Comparison of ENCODE assay signal across 14 cellular contexts in the genomic region with DNA sequence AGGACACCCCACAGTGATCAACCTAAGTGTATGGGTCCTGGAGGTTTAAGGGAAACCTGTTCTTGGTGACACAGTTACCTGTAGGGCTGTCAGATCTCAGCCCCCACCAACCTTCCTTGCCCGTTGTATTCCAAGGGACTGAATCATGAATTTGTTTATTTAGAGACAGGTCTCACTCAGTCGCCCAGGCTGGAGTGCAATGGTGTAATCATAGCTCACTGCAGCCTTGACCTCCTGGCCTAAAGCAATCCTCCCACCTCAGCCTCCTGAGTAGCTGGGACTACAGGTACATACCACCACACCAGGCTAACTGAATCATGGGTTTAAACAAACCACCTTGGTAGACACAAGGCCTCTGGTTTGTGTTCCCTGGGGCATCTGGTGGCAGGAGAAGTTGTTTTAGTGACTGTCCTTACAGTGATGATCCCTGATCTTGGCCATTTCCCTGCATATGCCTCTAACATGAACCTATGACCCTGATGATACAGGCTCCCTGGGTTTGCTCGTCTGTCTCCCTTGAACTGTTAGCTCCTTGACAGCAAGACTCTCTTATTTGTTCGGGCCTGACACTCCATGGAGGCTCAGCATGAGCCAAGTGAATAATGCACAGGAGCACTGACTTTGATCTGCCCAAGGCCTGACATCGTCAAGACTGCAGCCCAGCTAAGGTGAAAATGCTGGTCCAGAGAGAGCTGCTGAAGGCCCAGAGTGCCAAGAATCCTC. TPM values are rescaled to one million over a fixed set of nuclear protein-coding genes. Genes with fewer than 3 reads are reported as not detected.
DNase-seq lines count a peak whose midpoint lies in the region; ATAC-seq and TF ChIP-seq lines count a peak whose summit lies in the region.
"Had no signal": no experiment of that assay in that cellular context is flagged by ENCODE, and none has a peak within 500 bp of the region (broad histone marks: within the 10 kb centered on the region; RNA-seq: fewer than 3 reads in every experiment).

No MANE protein-coding gene starts in this region.

- H3K9ac ChIP-seq in endodermal cell (ENCODE audit: extremely low read depth, low read length, poor library complexity, severe bottlenecking) = no peak overlapping the region

- H3K27ac ChIP-seq in KOPT-K1 (ENCODE audit: low read depth, low read length, poor library complexity, severe bottlenecking) (peak overlapping the region; percentile 49), endodermal cell (ENCODE audit: low read depth, low read length) (no peak overlapping the region)

- no peak overlapping the region for H3K4me3 Mint-ChIP-seq in activated naive CD8-positive, alpha-beta T cell treated with anti-CD3 and anti-CD28 coated beads for 36 hours
- no peak overlapping the region for H3K4me3 Mint-ChIP-seq in activated naive CD8-positive, alpha-beta T cell treated with anti-CD3 and anti-CD28 coated beads, Interleukin-2, amount 50 U/mL, for 24 hours
- H3K4me3 Mint-ChIP-seq in endodermal cell (peak overlapping the region; percentile 10), progenitor cell of endocrine pancreas (ENCODE audit: low read depth) (no peak overlapping the region)

- in situ Hi-C loops in GM13977 (cut with MboI; ENCODE audit: low pct_unique_long_range_greater_than_20kb, low sequenced_read_pairs, unreplicated experiment) = no loop called here

- TF ChIP-seq CTCF in endodermal cell (conservative IDR thresholded peaks at IDR 0.05) (no peak), GM13977 (IDR thresholded peaks at IDR 0.05; ENCODE audit: extremely low read depth, insufficient read depth, missing control alignments) (no peak), progenitor cell of endocrine pancreas (IDR thresholded peaks at IDR 0.05; ENCODE audit: unreplicated experiment) (no peak)

- H3K36me3 ChIP-seq in KOPT-K1 (ENCODE audit: insufficient read depth, low read length) (peaks cover 67% of the 10 kb centered on the region), endodermal cell (ENCODE audit: control insufficient read depth, insufficient read depth, low read length) (no peaks in the 10 kb centered on the region)

- no peak for DNase-seq in activated naive CD8-positive, alpha-beta T cell treated with anti-CD3 and anti-CD28 coated beads for 36 hours
- no peak for DNase-seq in activated naive CD8-positive, alpha-beta T cell treated with anti-CD3 and anti-CD28 coated beads, Interleukin-2, amount 50 U/mL, for 24 hours
- peak; percentile 80 for DNase-seq in endodermal cell
- DNase-seq in renal cortical epithelial cell (ENCODE audit: low read depth) = peak; percentile 33
- no peak for DNase-seq in GM13977 (ENCODE audit: low spot score)
- no peak for DNase-seq in progenitor cell of endocrine pancreas (ENCODE audit: low spot score, unreplicated experiment)
- DNase-seq: activated T-cell treated with anti-CD3 and anti-CD28 coated beads, Interleukin-2, amount 50 U/mL, for 48 hours; KBM-7; NCI-H1048; NCI-H526; right cardiac atrium; stomach had no signal

- H3K36me3 Mint-ChIP-seq in activated naive CD8-positive, alpha-beta T cell treated with anti-CD3 and anti-CD28 coated beads for 36 hours = peaks cover 16% of the 10 kb centered on the region
- H3K36me3 Mint-ChIP-seq in activated naive CD8-positive, alpha-beta T cell treated with anti-CD3 and anti-CD28 coated beads, Interleukin-2, amount 50 U/mL, for 24 hours (ENCODE audit: low read depth) = peaks cover 7% of the 10 kb centered on the region
- H3K36me3 Mint-ChIP-seq in endodermal cell (ENCODE audit: low read depth) (no peaks in the 10 kb centered on the region), progenitor cell of endocrine pancreas (ENCODE audit: insufficient read depth) (no peaks in the 10 kb centered on the region)

- H3K4me3 ChIP-seq in endodermal cell (ENCODE audit: low read length) = no peak overlapping the region
- H3K4me3 ChIP-seq: stomach had no signal

- H3K9me3 ChIP-seq in KOPT-K1 (ENCODE audit: insufficient read depth, low read length, poor library complexity, severe bottlenecking) (no peaks in the 10 kb centered on the region), endodermal cell (ENCODE audit: control insufficient read depth, low read length) (no peaks in the 10 kb centered on the region)
- H3K9me3 ChIP-seq: stomach had no signal

- no peaks in the 10 kb centered on the region for H3K27me3 ChIP-seq in endodermal cell (ENCODE audit: control insufficient read depth, insufficient read depth, low read length, poor library complexity, severe bottlenecking)
- H3K27me3 ChIP-seq: stomach had no signal

- ATAC-seq in activated naive CD8-positive, alpha-beta T cell treated with anti-CD3 and anti-CD28 coated beads, Interleukin-2, amount 50 U/mL, for 24 hours = no peak
- ATAC-seq in HG03280 (IDR thresholded peaks at IDR 0.05; ENCODE audit: unreplicated experiment) = no peak
- ATAC-seq: right cardiac atrium had no signal

- H3K9me3 Mint-ChIP-seq in activated naive CD8-positive, alpha-beta T cell treated with anti-CD3 and anti-CD28 coated beads for 36 hours = peaks cover 2% of the 10 kb centered on the region
- H3K9me3 Mint-ChIP-seq in activated naive CD8-positive, alpha-beta T cell treated with anti-CD3 and anti-CD28 coated beads, Interleukin-2, amount 50 U/mL, for 24 hours = no peaks in the 10 kb centered on the region
- H3K9me3 Mint-ChIP-seq in endodermal cell (no peaks in the 10 kb centered on the region), progenitor cell of endocrine pancreas (ENCODE audit: low read depth) (no peaks in the 10 kb centered on the region)

- peak overlapping the region; percentile 32 for H3K27ac Mint-ChIP-seq in activated naive CD8-positive, alpha-beta T cell treated with anti-CD3 and anti-CD28 coated beads for 36 hours
- no peak overlapping the region for H3K27ac Mint-ChIP-seq in activated naive CD8-positive, alpha-beta T cell treated with anti-CD3 and anti-CD28 coated beads, Interleukin-2, amount 50 U/mL, for 24 hours
- peak overlapping the region; percentile 65 for H3K27ac Mint-ChIP-seq in endodermal cell
- H3K27ac Mint-ChIP-seq in progenitor cell of endocrine pancreas = no peak overlapping the region

- 48 to 54% methylated on average over 3 to 5 of the region's 5 CpGs for WGBS in endodermal cell (ENCODE audit: insufficient coverage in 1 of 2, insufficient read length in 1 of 2), 2 experiments

- no peaks in the 10 kb centered on the region for H3K27me3 Mint-ChIP-seq in activated naive CD8-positive, alpha-beta T cell treated with anti-CD3 and anti-CD28 coated beads for 36 hours
- H3K27me3 Mint-ChIP-seq in activated naive CD8-positive, alpha-beta T cell treated with anti-CD3 and anti-CD28 coated beads, Interleukin-2, amount 50 U/mL, for 24 hours = no peaks in the 10 kb centered on the region
- H3K27me3 Mint-ChIP-seq in endodermal cell (ENCODE audit: insufficient read depth) (no peaks in the 10 kb centered on the region), progenitor cell of endocrine pancreas (peaks cover 46% of the 10 kb centered on the region)

- H3K4me1 ChIP-seq in endodermal cell (ENCODE audit: control insufficient read depth, insufficient read depth, low read length) = peaks cover 18% of the 10 kb centered on the region

- H3K4me1 Mint-ChIP-seq in activated naive CD8-positive, alpha-beta T cell treated with anti-CD3 and anti-CD28 coated beads for 36 hours = peaks cover 46% of the 10 kb centered on the region
- peaks cover 50% of the 10 kb centered on the region for H3K4me1 Mint-ChIP-seq in activated naive CD8-positive, alpha-beta T cell treated with anti-CD3 and anti-CD28 coated beads, Interleukin-2, amount 50 U/mL, for 24 hours
- H3K4me1 Mint-ChIP-seq in endodermal cell (peaks cover 64% of the 10 kb centered on the region), progenitor cell of endocrine pancreas (ENCODE audit: low read depth) (no peaks in the 10 kb centered on the region)

RNA-seq across cellular contexts. Expression of a gene that starts 47.9 kb away (rescaled TPM):
- total RNA-seq in activated naive CD8-positive, alpha-beta T cell treated with anti-CD3 and anti-CD28 coated beads for 36 hours = 10 to 100 TPM; 13.1 to 13.2 TPM
- 10 to 100 TPM in 1 of 2 donors, 1 to 10 TPM in 1; 3.2 to 13.4 TPM for total RNA-seq in endodermal cell
- polyA plus RNA-seq in endodermal cell (2013, experiment 1 of 2) = 3.0 TPM
- 2.6 TPM for polyA plus RNA-seq in endodermal cell (2013, experiment 2 of 2)
- 2.4 and 16.5 TPM in 2 replicates for total RNA-seq in renal cortical epithelial cell
- 2.1 and 2.6 TPM in 2 replicates for total RNA-seq in progenitor cell of endocrine pancreas

Comparison
In these comparisons a context has a peak if more than half of its experiments do, and no peak if none do; other contexts are left out.
1. H3K27ac Mint-ChIP-seq: peak in activated naive CD8-positive, alpha-beta T cell treated with anti-CD3 and anti-CD28 coated beads for 36 hours (single experiment) and endodermal cell (single experiment); none in activated naive CD8-positive, alpha-beta T cell treated with anti-CD3 and anti-CD28 coated beads, Interleukin-2, amount 50 U/mL, for 24 hours (single experiment) and progenitor cell of endocrine pancreas (single experiment).
2. DNase-seq: peak in endodermal cell (single experiment) and renal cortical epithelial cell (single experiment); none in activated naive CD8-positive, alpha-beta T cell treated with anti-CD3 and anti-CD28 coated beads for 36 hours (single experiment), activated naive CD8-positive, alpha-beta T cell treated with anti-CD3 and anti-CD28 coated beads, Interleukin-2, amount 50 U/mL, for 24 hours (single experiment), GM13977 (single experiment) and progenitor cell of endocrine pancreas (single experiment).